35 cellular contexts compared by ENCODE assay signal in genomic region chr3:149486726-149487125, GRCh38. TPM values are rescaled to one million over a fixed set of nuclear protein-coding genes. Genes with fewer than 3 reads are reported as not detected.
"Had no signal": no experiment of that assay in that cellular context is flagged by ENCODE, and none has a peak within 500 bp of the region (broad histone marks: within the 10 kb centered on the region; RNA-seq: fewer than 3 reads in every experiment).

No MANE protein-coding gene starts in this region.

- ATAC-seq: activated CD4-positive, CD25-positive, alpha-beta regulatory T cell treated with anti-CD3 and anti-CD28 coated beads, Interleukin-2, amount 50 U/mL, for 24 hours; activated CD8-positive, alpha-beta T cell treated with anti-CD3 and anti-CD28 coated beads for 36 hours; activated naive CD4-positive, alpha-beta T cell treated with anti-CD3 and anti-CD28 coated beads, Interleukin-2, amount 50 U/mL, for 72 hours; foreskin keratinocyte; gastrocnemius medialis; heart left ventricle had no signal

- H3K4me3 ChIP-seq: ascending aorta, coronary artery, dorsolateral prefrontal cortex, esophagus muscularis mucosa, gastrocnemius medialis, heart left ventricle had no signal

- H3K36me3 ChIP-seq: ascending aorta, esophagus muscularis mucosa, gastrocnemius medialis, heart left ventricle, WERI-Rb-1 had no signal

- H3K9me3 Mint-ChIP-seq: activated B cell treated with CpG ODN at 0.5 μM for 24 hours; activated CD8-positive, alpha-beta T cell treated with anti-CD3 and anti-CD28 coated beads for 36 hours; activated naive CD4-positive, alpha-beta T cell treated with anti-CD3 and anti-CD28 coated beads, Interleukin-2, amount 10 ng/mL, durations not matched to agents 7 days and 5 days; activated naive CD4-positive, alpha-beta T cell treated with anti-CD3 and anti-CD28 coated beads, Interleukin-2, amount 50 U/mL, for 72 hours; activated naive CD8-positive, alpha-beta T cell treated with anti-CD3 and anti-CD28 coated beads, Interleukin-2, amount 10 ng/mL, durations not matched to agents 7 days and 5 days; activated T-helper 1 cell treated with anti-CD3 and anti-CD28 coated beads, Interleukin-12 subunit alpha, Interleukin-12 subunit beta, Interleukin-2, Interleukin-4 antibody, amounts not matched to agents 30 ng/mL and 10 ng/mL and 1 ng/mL, durations not matched to agents 14 hours and 24 hours and 36 hours; activated T-helper 2 cell treated with anti-CD3 and anti-CD28 coated beads, Interferon-gamma antibody, Interleukin-2, Interleukin-4, amounts not matched to agents 10 μg/mL and 5 μg/mL and 100 μg/mL, durations not matched to agents 14 hours and 24 hours and 36 hours; brain; central memory CD8-positive, alpha-beta T cell; dendritic cell treated with granulocyte-macrophage colony-stimulating factor and Interleukin-4, amounts not matched to agents 40 ng/mL and 50 ng/mL, for 4 days; endodermal cell; T-helper 1 cell treated with Interleukin-12 subunit alpha and Interleukin-12 subunit beta and Interleukin-4 antibody, amounts not matched to agents 30 μg/mL and 1 μg/mL, for 36 hours had no signal

- FAIRE-seq: bronchial epithelial cell had no signal

- H3K4me3 Mint-ChIP-seq: activated B cell treated with CpG ODN at 0.5 μM for 24 hours; activated CD8-positive, alpha-beta T cell treated with anti-CD3 and anti-CD28 coated beads for 36 hours; activated naive CD4-positive, alpha-beta T cell treated with anti-CD3 and anti-CD28 coated beads, Interleukin-2, amount 10 ng/mL, durations not matched to agents 7 days and 5 days; activated naive CD8-positive, alpha-beta T cell treated with anti-CD3 and anti-CD28 coated beads, Interleukin-2, amount 10 ng/mL, durations not matched to agents 7 days and 5 days; activated T-helper 1 cell treated with anti-CD3 and anti-CD28 coated beads, Interleukin-12 subunit alpha, Interleukin-12 subunit beta, Interleukin-2, Interleukin-4 antibody, amounts not matched to agents 30 ng/mL and 10 ng/mL and 1 ng/mL, durations not matched to agents 14 hours and 24 hours and 36 hours; brain; central memory CD8-positive, alpha-beta T cell; dendritic cell treated with granulocyte-macrophage colony-stimulating factor and Interleukin-4, amounts not matched to agents 40 ng/mL and 50 ng/mL, for 4 days; endodermal cell; T-helper 1 cell treated with Interleukin-12 subunit alpha and Interleukin-12 subunit beta and Interleukin-4 antibody, amounts not matched to agents 30 μg/mL and 1 μg/mL, for 36 hours had no signal

- DNase-seq: activated B cell treated with CpG ODN at 0.5 μM for 24 hours; activated CD4-positive, alpha-beta T cell treated with anti-CD3 and anti-CD28 coated beads for 48 hours; activated CD4-positive, alpha-beta T cell treated with anti-CD3 and anti-CD28 coated beads, Interleukin-2, amount 50 U/mL, for 1 hour; activated CD4-positive, alpha-beta T cell treated with anti-CD3 and anti-CD28 coated beads, Interleukin-2, amount 50 U/mL, for 48 hours; activated CD8-positive, alpha-beta memory T cell treated with anti-CD3 and anti-CD28 coated beads for 24 hours; activated CD8-positive, alpha-beta T cell treated with anti-CD3 and anti-CD28 coated beads for 36 hours; activated gamma-delta T cell; activated naive CD4-positive, alpha-beta T cell; activated naive CD4-positive, alpha-beta T cell treated with anti-CD3 and anti-CD28 coated beads, Interleukin-2, amount 10 ng/mL, durations not matched to agents 7 days and 5 days; activated naive CD8-positive, alpha-beta T cell treated with anti-CD3 and anti-CD28 coated beads, Interleukin-2, amount 10 ng/mL, durations not matched to agents 7 days and 5 days; activated T-cell treated with anti-CD3 and anti-CD28 coated beads, Interleukin-2, amount 50 U/mL, for 48 hours; dorsolateral prefrontal cortex; effector memory CD4-positive, alpha-beta T cell; endodermal cell; foreskin keratinocyte; gastrocnemius medialis; glutamatergic neuron; heart left ventricle; T-helper 9 cell; WERI-Rb-1 had no signal

- H3K4me1 ChIP-seq: foreskin keratinocyte had no signal

- H3K36me3 Mint-ChIP-seq: activated naive CD4-positive, alpha-beta T cell treated with anti-CD3 and anti-CD28 coated beads, Interleukin-2, amount 10 ng/mL, durations not matched to agents 7 days and 5 days; activated naive CD4-positive, alpha-beta T cell treated with anti-CD3 and anti-CD28 coated beads, Interleukin-2, amount 50 U/mL, for 72 hours; activated naive CD8-positive, alpha-beta T cell treated with anti-CD3 and anti-CD28 coated beads, Interleukin-2, amount 10 ng/mL, durations not matched to agents 7 days and 5 days; brain had no signal

- H3K4me1 Mint-ChIP-seq: activated B cell treated with CpG ODN at 0.5 μM for 24 hours; activated naive CD4-positive, alpha-beta T cell treated with anti-CD3 and anti-CD28 coated beads, Interleukin-2, amount 10 ng/mL, durations not matched to agents 7 days and 5 days; activated naive CD8-positive, alpha-beta T cell treated with anti-CD3 and anti-CD28 coated beads, Interleukin-2, amount 10 ng/mL, durations not matched to agents 7 days and 5 days; brain; central memory CD8-positive, alpha-beta T cell had no signal

- H3K9me3 ChIP-seq: ascending aorta, esophagus muscularis mucosa, gastrocnemius medialis had no signal

- H3K27me3 ChIP-seq: ascending aorta, esophagus muscularis mucosa, foreskin keratinocyte, gastrocnemius medialis, heart left ventricle had no signal

- H3K27ac ChIP-seq: ascending aorta, coronary artery, dorsolateral prefrontal cortex, esophagus muscularis mucosa, foreskin keratinocyte, gastrocnemius medialis, heart left ventricle, WERI-Rb-1 had no signal

RNA-seq across cellular contexts. Expression of gene TM4SF4, which starts 12.2 kb away (rescaled TPM):
- total RNA-seq: activated B cell treated with CpG ODN at 0.5 μM for 24 hours; activated CD8-positive, alpha-beta T cell treated with anti-CD3 and anti-CD28 coated beads for 36 hours; activated naive CD4-positive, alpha-beta T cell treated with anti-CD3 and anti-CD28 coated beads, Interleukin-2, amount 50 U/mL, for 72 hours; activated naive CD8-positive, alpha-beta T cell treated with anti-CD3 and anti-CD28 coated beads, Interleukin-2, amount 10 ng/mL, durations not matched to agents 7 days and 5 days; activated T-helper 1 cell treated with anti-CD3 and anti-CD28 coated beads, Interleukin-12 subunit alpha, Interleukin-12 subunit beta, Interleukin-2, Interleukin-4 antibody, amounts not matched to agents 30 ng/mL and 10 ng/mL and 1 ng/mL, durations not matched to agents 14 hours and 24 hours and 36 hours; activated T-helper 2 cell treated with anti-CD3 and anti-CD28 coated beads, Interferon-gamma antibody, Interleukin-2, Interleukin-4, amounts not matched to agents 10 μg/mL and 5 μg/mL and 100 μg/mL, durations not matched to agents 14 hours and 24 hours and 36 hours; ascending aorta; bronchial epithelial cell; cardiac septum; cerebellum; dorsolateral prefrontal cortex; endodermal cell; foreskin keratinocyte; heart left ventricle; T-helper 2 cell treated with Interferon-gamma antibody and Interleukin-4, amounts not matched to agents 100 ng/mL and 5 ng/mL, for 36 hours had no signal
- polyA plus RNA-seq: foreskin keratinocyte, heart left ventricle had no signal
